In the genomic region with DNA sequence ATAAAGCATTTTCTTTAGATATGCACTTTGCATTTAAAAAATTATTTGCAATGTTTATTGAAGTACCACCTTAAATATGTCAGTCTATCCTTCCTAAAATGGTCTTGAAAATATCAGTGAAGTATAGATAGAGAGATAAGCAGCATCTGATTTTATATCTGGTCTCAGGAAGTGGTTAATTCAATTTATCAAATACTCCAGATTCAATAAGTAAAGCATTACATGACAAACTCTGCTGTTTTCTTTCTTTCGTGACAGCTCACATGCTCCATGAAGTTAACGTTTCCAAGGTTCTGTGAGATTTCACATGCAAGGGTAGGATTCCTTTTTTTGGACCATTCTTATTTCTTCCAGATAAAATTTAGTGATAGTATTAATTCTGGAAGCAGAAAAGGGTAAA, we compare ENCODE assay signal across 25 cellular contexts.
"Had no signal": no experiment of that assay in that cellular context is flagged by ENCODE, and none has a peak within 500 bp of the region (broad histone marks: within the 10 kb centered on the region; RNA-seq: fewer than 3 reads in every experiment).

No MANE protein-coding gene starts in this region.

- FAIRE-seq: pancreas, small intestine, urothelium cell line had no signal

- DNase-seq: nephron progenitor cell; nucleus accumbens; pancreas; right cardiac atrium; right lobe of liver; sigmoid colon; small intestine; stimulated activated CD4-positive, alpha-beta T cell treated with anti-CD3 and anti-CD28 coated beads, Interleukin-15, amount 100 ng/mL, for 24 hours; stimulated activated CD4-positive, alpha-beta T cell treated with anti-CD3 and anti-CD28 coated beads, Interleukin-2, amount 100 ng/mL, for 24 hours; stimulated activated CD4-positive, alpha-beta T cell treated with anti-CD3 and anti-CD28 coated beads, Interleukin-2, amount 100 ng/mL, for 48 hours; stimulated activated CD4-positive, alpha-beta T cell treated with anti-CD3 and anti-CD28 coated beads, Interleukin-4, amount 100 ng/mL, for 24 hours; stimulated activated naive B cell treated with anti-CD40 and anti-IgM and Interleukin-4, amounts not matched to agents 10 μg/mL and 1 μg/mL and 100 μg/mL, for 72 hours; stimulated activated naive CD4-positive, alpha-beta T cell treated with Interleukin-2 at 50 U/mL for 16 hours; stomach; thyroid gland; trophoblast cell; upper lobe of left lung had no signal

- H3K27ac ChIP-seq: neutrophil, pancreas, prostate gland, right lobe of liver, sigmoid colon, stomach, thoracic aorta, thyroid gland, tibial nerve, upper lobe of left lung, vagina had no signal

- H3K4me1 ChIP-seq: pancreas, prostate gland, right lobe of liver, sigmoid colon, stomach, thyroid gland, tibial nerve, upper lobe of left lung, vagina had no signal

- ATAC-seq: natural killer cell treated with Interleukin-12 subunit alpha and Interleukin-12 subunit beta and Interleukin-15 and Interleukin-18, amount 100 ng/mL, for 72 hours; pancreas; right cardiac atrium; right lobe of liver; stimulated activated effector memory CD8-positive, alpha-beta T cell treated with anti-CD3 and anti-CD28 coated beads, Interleukin-12 subunit alpha, Interleukin-12 subunit beta, amount 100 ng/mL, for 72 hours; stimulated activated naive B cell treated with anti-CD40 and anti-IgM and Interleukin-4, amounts not matched to agents 10 μg/mL and 1 μg/mL and 100 μg/mL, for 72 hours had no signal

- H3K9me3 ChIP-seq: neutrophil, pancreas, prostate gland, right lobe of liver, sigmoid colon, stomach, thoracic aorta, thyroid gland, tibial nerve, upper lobe of left lung, vagina had no signal

- H3K4me3 ChIP-seq: pancreas, prostate gland, right lobe of liver, sigmoid colon, stomach, thoracic aorta, thyroid gland, tibial nerve, upper lobe of left lung, vagina had no signal
